Comparison of ENCODE assay signal across 1 cellular context in the genomic region with DNA sequence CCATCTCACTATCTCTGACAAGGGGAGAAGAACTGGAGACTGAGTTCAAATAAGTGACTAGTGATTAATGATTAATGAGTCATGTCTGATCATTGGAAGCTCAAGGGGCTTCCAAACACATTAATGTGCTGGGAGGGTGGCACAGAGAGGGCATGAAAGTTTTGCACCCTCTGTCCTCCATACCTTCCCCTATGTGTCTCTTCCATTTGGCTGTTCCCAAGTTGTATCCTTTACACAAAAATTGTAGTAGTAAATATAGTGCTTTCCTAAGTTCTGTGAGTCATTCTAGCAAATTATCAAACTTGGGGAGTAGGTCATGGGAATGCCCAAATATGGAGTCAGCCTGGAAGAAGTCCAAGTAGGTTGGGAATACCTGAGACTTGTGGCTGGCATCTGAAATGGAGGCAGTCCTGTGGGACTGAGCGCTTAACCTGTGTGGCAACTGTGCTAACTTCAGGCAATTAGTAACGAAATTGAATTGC.
TF ChIP-seq lines count a peak whose summit lies in the region.

No MANE protein-coding gene starts in this region.

TF ChIP-seq in endothelial cell of umbilical vein, 7 proteins besides CTCF, POLR2A, EP300 and RAD21 (continued from another document):
- TF ChIP-seq, protein P1, sequence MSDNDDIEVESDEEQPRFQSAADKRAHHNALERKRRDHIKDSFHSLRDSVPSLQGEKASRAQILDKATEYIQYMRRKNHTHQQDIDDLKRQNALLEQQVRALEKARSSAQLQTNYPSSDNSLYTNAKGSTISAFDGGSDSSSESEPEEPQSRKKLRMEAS (IDR thresholded peaks at IDR 0.05; ENCODE audit: insufficient read depth, insufficient read length) = no peak
